1 cellular context compared by ENCODE assay signal in the genomic region with DNA sequence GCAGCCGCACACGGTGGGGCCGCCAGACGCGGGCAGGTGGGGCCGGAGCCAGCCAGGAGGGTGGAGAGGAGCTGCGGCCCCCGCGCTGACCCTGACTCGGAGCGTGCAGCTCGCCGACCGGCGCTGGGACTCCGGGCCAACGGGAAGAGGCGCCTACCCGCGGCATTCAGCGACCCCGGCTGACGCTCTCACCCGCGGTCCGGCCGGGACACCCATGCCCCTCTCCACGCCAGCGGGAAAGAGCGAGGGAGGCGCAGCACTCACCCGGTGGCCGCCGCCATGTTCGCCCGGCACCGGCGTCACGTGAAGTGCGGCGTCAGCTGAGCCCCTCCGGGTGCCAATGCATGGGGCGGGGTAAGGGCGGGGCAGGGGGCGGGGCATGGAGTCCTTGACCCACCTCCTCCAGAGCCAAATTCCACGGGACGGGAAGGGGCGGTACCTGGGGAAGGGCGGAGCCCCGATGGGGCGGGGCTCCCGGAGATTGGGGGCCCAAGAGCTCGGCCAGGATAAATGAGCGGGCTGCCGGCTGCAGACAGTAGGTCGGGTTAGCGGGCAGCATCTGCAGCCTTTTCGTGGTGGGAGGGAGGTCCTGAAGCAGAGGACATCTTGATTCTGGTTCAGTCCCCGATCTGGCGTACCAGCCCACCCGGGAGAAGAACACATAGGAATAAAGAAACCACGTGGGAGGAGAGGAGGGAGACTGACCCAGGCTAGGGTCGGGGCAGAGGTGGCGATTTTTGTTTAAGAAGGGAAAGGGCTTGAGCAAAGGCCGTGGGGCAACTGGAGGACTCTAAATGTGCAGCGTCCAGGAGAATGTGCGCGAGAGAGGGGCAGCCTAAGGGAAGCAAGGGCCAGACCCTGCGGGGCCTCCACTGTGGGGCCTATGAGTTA.
TF ChIP-seq lines count a peak whose summit lies in the region.

A gene (minus strand): TSS at position 312 of the 891 bp plus-strand sequence. CDS start 31 bp downstream, at position 281.

TF ChIP-seq in HepG2, 621 proteins besides CTCF, POLR2A, EP300 and RAD21 (continued from another document and continues in another):
- no peak for TF ChIP-seq ZNF180 (CRISPR knock-in tag; IDR thresholded peaks at IDR 0.05; ENCODE audit: borderline replicate concordance, low read depth)
- peak; percentile 74 for TF ChIP-seq SP5 (CRISPR knock-in tag; IDR thresholded peaks at IDR 0.05; ENCODE audit: borderline replicate concordance, low read depth)
- peak; percentile 82; the same call in 1 of the 2 replicates for TF ChIP-seq ARNTL (CRISPR knock-in tag; IDR thresholded peaks at IDR 0.05)
- no peak for TF ChIP-seq ZC3H4 (CRISPR knock-in tag; IDR thresholded peaks at IDR 0.05; ENCODE audit: borderline replicate concordance)
- TF ChIP-seq, protein P1, sequence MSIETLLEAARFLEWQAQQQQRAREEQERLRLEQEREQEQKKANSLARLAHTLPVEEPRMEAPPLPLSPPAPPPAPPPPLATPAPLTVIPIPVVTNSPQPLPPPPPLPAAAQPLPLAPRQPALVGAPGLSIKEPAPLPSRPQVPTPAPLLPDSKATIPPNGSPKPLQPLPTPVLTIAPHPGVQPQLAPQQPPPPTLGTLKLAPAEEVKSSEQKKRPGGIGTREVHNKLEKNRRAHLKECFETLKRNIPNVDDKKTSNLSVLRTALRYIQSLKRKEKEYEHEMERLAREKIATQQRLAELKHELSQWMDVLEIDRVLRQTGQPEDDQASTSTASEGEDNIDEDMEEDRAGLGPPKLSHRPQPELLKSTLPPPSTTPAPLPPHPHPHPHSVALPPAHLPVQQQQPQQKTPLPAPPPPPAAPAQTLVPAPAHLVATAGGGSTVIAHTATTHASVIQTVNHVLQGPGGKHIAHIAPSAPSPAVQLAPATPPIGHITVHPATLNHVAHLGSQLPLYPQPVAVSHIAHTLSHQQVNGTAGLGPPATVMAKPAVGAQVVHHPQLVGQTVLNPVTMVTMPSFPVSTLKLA (IDR thresholded peaks at IDR 0.05) = no peak
- TF ChIP-seq, protein P2, sequence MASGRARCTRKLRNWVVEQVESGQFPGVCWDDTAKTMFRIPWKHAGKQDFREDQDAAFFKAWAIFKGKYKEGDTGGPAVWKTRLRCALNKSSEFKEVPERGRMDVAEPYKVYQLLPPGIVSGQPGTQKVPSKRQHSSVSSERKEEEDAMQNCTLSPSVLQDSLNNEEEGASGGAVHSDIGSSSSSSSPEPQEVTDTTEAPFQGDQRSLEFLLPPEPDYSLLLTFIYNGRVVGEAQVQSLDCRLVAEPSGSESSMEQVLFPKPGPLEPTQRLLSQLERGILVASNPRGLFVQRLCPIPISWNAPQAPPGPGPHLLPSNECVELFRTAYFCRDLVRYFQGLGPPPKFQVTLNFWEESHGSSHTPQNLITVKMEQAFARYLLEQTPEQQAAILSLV (CRISPR knock-in tag; IDR thresholded peaks at IDR 0.05; ENCODE audit: borderline replicate concordance) = peak; percentile 62; the same call in 1 of the 2 replicates
- TF ChIP-seq SNAI1 (CRISPR knock-in tag; IDR thresholded peaks at IDR 0.05; ENCODE audit: borderline replicate concordance) = 0 out of 2 replicates have a peak, but pooled peaks have one; percentile 61
- TF ChIP-seq ZFX (CRISPR knock-in tag; IDR thresholded peaks at IDR 0.05; ENCODE audit: low read depth) = peak; percentile 6
- TF ChIP-seq ZNF343 (CRISPR knock-in tag; IDR thresholded peaks at IDR 0.05) = no peak
- 0 out of 2 replicates have a peak, but pooled peaks have one; percentile 40 for TF ChIP-seq MAFG (CRISPR knock-in tag; IDR thresholded peaks at IDR 0.05)
- no peak for TF ChIP-seq KLF12 (CRISPR knock-in tag; IDR thresholded peaks at IDR 0.05; ENCODE audit: borderline replicate concordance)
- TF ChIP-seq ZC3H13 (CRISPR knock-in tag; IDR thresholded peaks at IDR 0.05) = no peak
- TF ChIP-seq FOXA1 (IDR thresholded peaks at IDR 0.05) = no peak
- no peak for TF ChIP-seq FOXA1 (CRISPR knock-in tag; IDR thresholded peaks at IDR 0.05)
- peak; percentile 58; the same call in 1 of the 2 replicates for TF ChIP-seq ARNT2 (CRISPR knock-in tag; IDR thresholded peaks at IDR 0.05; ENCODE audit: low read depth)
- TF ChIP-seq BCL6 (CRISPR knock-in tag; IDR thresholded peaks at IDR 0.05) = no peak; the same call in 1 of the 2 replicates
- no peak for TF ChIP-seq RFX3 (CRISPR knock-in tag; IDR thresholded peaks at IDR 0.05)
- TF ChIP-seq SOX13 (IDR thresholded peaks at IDR 0.05) = no peak
- TF ChIP-seq SOX13 (CRISPR knock-in tag; conservative IDR thresholded peaks at IDR 0.05 in 1 of 2, IDR thresholded peaks at IDR 0.05 in 1 of 2) = 0 out of 4 replicates have a peak, but pooled peaks of 1 of the 2 experiments have one; percentile 16
- TF ChIP-seq, protein P3, sequence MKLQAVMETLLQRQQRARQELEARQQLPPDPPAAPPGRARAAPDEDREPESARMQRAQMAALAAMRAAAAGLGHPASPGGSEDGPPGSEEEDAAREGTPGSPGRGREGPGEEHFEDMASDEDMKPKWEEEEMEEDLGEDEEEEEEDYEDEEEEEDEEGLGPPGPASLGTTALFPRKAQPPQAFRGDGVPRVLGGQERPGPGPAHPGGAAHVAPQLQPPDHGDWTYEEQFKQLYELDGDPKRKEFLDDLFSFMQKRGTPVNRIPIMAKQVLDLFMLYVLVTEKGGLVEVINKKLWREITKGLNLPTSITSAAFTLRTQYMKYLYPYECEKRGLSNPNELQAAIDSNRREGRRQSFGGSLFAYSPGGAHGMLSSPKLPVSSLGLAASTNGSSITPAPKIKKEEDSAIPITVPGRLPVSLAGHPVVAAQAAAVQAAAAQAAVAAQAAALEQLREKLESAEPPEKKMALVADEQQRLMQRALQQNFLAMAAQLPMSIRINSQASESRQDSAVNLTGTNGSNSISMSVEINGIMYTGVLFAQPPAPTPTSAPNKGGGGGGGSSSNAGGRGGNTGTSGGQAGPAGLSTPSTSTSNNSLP (IDR thresholded peaks at IDR 0.05; ENCODE audit: low read depth, low read length) = no peak
- TF ChIP-seq, protein P4, sequence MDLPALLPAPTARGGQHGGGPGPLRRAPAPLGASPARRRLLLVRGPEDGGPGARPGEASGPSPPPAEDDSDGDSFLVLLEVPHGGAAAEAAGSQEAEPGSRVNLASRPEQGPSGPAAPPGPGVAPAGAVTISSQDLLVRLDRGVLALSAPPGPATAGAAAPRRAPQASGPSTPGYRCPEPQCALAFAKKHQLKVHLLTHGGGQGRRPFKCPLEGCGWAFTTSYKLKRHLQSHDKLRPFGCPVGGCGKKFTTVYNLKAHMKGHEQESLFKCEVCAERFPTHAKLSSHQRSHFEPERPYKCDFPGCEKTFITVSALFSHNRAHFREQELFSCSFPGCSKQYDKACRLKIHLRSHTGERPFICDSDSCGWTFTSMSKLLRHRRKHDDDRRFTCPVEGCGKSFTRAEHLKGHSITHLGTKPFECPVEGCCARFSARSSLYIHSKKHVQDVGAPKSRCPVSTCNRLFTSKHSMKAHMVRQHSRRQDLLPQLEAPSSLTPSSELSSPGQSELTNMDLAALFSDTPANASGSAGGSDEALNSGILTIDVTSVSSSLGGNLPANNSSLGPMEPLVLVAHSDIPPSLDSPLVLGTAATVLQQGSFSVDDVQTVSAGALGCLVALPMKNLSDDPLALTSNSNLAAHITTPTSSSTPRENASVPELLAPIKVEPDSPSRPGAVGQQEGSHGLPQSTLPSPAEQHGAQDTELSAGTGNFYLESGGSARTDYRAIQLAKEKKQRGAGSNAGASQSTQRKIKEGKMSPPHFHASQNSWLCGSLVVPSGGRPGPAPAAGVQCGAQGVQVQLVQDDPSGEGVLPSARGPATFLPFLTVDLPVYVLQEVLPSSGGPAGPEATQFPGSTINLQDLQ (CRISPR knock-in tag; IDR thresholded peaks at IDR 0.05) = no peak
- TF ChIP-seq, protein P5, sequence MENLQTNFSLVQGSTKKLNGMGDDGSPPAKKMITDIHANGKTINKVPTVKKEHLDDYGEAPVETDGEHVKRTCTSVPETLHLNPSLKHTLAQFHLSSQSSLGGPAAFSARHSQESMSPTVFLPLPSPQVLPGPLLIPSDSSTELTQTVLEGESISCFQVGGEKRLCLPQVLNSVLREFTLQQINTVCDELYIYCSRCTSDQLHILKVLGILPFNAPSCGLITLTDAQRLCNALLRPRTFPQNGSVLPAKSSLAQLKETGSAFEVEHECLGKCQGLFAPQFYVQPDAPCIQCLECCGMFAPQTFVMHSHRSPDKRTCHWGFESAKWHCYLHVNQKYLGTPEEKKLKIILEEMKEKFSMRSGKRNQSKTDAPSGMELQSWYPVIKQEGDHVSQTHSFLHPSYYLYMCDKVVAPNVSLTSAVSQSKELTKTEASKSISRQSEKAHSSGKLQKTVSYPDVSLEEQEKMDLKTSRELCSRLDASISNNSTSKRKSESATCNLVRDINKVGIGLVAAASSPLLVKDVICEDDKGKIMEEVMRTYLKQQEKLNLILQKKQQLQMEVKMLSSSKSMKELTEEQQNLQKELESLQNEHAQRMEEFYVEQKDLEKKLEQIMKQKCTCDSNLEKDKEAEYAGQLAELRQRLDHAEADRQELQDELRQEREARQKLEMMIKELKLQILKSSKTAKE (CRISPR knock-in tag; IDR thresholded peaks at IDR 0.05; ENCODE audit: borderline replicate concordance) = peak; percentile 60; the same call in 1 of the 2 replicates
- peak; percentile 84 for TF ChIP-seq RBFOX2 (IDR thresholded peaks at IDR 0.05; ENCODE audit: low read depth, low read length)
- no peak for TF ChIP-seq ARNT (IDR thresholded peaks at IDR 0.05)
- TF ChIP-seq ZMYM3 (CRISPR knock-in tag; IDR thresholded peaks at IDR 0.05) = no peak; the same call in 1 of the 2 replicates
- no peak for TF ChIP-seq KAT2B (IDR thresholded peaks at IDR 0.05; ENCODE audit: borderline replicate concordance, low read depth, low read length)
- TF ChIP-seq KLF13 (CRISPR knock-in tag; IDR thresholded peaks at IDR 0.05) = no peak
- TF ChIP-seq ZNF207 (IDR thresholded peaks at IDR 0.05; ENCODE audit: borderline replicate concordance) = no peak
- no peak for TF ChIP-seq SIX1 (CRISPR knock-in tag; IDR thresholded peaks at IDR 0.05; ENCODE audit: borderline replicate concordance)
- peak; percentile 71 for TF ChIP-seq RAD51 (IDR thresholded peaks at IDR 0.05; ENCODE audit: borderline replicate concordance)
- peak; percentile 48 for TF ChIP-seq ASH2L (IDR thresholded peaks at IDR 0.05; ENCODE audit: insufficient read length, low read depth, low read length)
- TF ChIP-seq JUN (CRISPR knock-in tag; IDR thresholded peaks at IDR 0.05) = no peak
- TF ChIP-seq, protein P6, sequence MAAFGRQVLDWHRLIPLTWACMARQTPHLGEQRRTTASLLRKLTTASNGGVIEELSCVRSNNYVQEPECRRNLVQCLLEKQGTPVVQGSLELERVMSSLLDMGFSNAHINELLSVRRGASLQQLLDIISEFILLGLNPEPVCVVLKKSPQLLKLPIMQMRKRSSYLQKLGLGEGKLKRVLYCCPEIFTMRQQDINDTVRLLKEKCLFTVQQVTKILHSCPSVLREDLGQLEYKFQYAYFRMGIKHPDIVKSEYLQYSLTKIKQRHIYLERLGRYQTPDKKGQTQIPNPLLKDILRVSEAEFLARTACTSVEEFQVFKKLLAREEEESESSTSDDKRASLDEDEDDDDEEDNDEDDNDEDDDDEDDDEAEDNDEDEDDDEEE (CRISPR knock-in tag; IDR thresholded peaks at IDR 0.05) = 0 out of 2 replicates have a peak, but pooled peaks have one; percentile 42
- no peak for TF ChIP-seq NFE2L1 (CRISPR knock-in tag; IDR thresholded peaks at IDR 0.05; ENCODE audit: borderline replicate concordance)
- no peak for TF ChIP-seq JARID2 (CRISPR knock-in tag; IDR thresholded peaks at IDR 0.05; ENCODE audit: insufficient replicate concordance)
- TF ChIP-seq, protein P7, sequence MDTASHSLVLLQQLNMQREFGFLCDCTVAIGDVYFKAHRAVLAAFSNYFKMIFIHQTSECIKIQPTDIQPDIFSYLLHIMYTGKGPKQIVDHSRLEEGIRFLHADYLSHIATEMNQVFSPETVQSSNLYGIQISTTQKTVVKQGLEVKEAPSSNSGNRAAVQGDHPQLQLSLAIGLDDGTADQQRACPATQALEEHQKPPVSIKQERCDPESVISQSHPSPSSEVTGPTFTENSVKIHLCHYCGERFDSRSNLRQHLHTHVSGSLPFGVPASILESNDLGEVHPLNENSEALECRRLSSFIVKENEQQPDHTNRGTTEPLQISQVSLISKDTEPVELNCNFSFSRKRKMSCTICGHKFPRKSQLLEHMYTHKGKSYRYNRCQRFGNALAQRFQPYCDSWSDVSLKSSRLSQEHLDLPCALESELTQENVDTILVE (CRISPR knock-in tag; IDR thresholded peaks at IDR 0.05) = 0 out of 2 replicates have a peak, but pooled peaks have one; percentile 25
- peak; percentile 81; the same call in 1 of the 2 replicates for TF ChIP-seq ZIK1 (CRISPR knock-in tag; IDR thresholded peaks at IDR 0.05; ENCODE audit: borderline replicate concordance, low read depth)
- TF ChIP-seq FOXP1 (IDR thresholded peaks at IDR 0.05) = no peak
- no peak for TF ChIP-seq FOXP1 (CRISPR knock-in tag; IDR thresholded peaks at IDR 0.05)
- TF ChIP-seq, protein P8, sequence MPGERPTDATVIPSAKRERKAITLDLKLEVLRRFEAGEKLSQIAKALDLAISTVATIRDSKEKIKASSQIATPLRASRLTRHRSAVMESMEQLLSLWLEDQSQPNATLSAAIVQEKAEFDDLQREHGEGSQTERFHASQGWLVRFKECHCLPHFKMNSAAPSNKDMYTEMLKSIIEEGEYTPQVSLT (CRISPR knock-in tag; IDR thresholded peaks at IDR 0.05; ENCODE audit: borderline replicate concordance, low read depth) = no peak
- TF ChIP-seq, protein P9, sequence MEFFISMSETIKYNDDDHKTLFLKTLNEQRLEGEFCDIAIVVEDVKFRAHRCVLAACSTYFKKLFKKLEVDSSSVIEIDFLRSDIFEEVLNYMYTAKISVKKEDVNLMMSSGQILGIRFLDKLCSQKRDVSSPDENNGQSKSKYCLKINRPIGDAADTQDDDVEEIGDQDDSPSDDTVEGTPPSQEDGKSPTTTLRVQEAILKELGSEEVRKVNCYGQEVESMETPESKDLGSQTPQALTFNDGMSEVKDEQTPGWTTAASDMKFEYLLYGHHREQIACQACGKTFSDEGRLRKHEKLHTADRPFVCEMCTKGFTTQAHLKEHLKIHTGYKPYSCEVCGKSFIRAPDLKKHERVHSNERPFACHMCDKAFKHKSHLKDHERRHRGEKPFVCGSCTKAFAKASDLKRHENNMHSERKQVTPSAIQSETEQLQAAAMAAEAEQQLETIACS (CRISPR knock-in tag; IDR thresholded peaks at IDR 0.05) = no peak
- TF ChIP-seq ZNF777 (CRISPR knock-in tag; IDR thresholded peaks at IDR 0.05) = 0 out of 2 replicates have a peak, but pooled peaks have one; percentile 35
- TF ChIP-seq ZNF557 (CRISPR knock-in tag; IDR thresholded peaks at IDR 0.05) = no peak
- TF ChIP-seq, protein P10, sequence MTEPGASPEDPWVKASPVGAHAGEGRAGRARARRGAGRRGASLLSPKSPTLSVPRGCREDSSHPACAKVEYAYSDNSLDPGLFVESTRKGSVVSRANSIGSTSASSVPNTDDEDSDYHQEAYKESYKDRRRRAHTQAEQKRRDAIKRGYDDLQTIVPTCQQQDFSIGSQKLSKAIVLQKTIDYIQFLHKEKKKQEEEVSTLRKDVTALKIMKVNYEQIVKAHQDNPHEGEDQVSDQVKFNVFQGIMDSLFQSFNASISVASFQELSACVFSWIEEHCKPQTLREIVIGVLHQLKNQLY (CRISPR knock-in tag; IDR thresholded peaks at IDR 0.05) = no peak
- TF ChIP-seq AHR (CRISPR knock-in tag; IDR thresholded peaks at IDR 0.05) = peak; percentile 41; the same call in 1 of the 2 replicates
- 0 out of 2 replicates have a peak, but pooled peaks have one; percentile 22 for TF ChIP-seq NCOA1 (CRISPR knock-in tag; IDR thresholded peaks at IDR 0.05)
- TF ChIP-seq TCF7L2 (IDR thresholded peaks at IDR 0.05; ENCODE audit: low read depth, low read length) = no peak
- no peak for TF ChIP-seq IRX3 (CRISPR knock-in tag; IDR thresholded peaks at IDR 0.05; ENCODE audit: borderline replicate concordance, low read depth)
- no peak for TF ChIP-seq ZNF484 (CRISPR knock-in tag; IDR thresholded peaks at IDR 0.05; ENCODE audit: borderline replicate concordance, low read depth)
- no peak for TF ChIP-seq MAFF (IDR thresholded peaks at IDR 0.05; ENCODE audit: low read depth, low read length)
